1 cellular context compared by ENCODE assay signal in genomic region chr2:119423811-119424210, GRCh38.
TF ChIP-seq lines count a peak whose summit lies in the region.

No MANE protein-coding gene starts in this region.

TF ChIP-seq in HepG2, 621 proteins besides CTCF, POLR2A, EP300 and RAD21 (continued from another document):
- TF ChIP-seq ZBTB40 (IDR thresholded peaks at IDR 0.05) (no peak), ZBTB40 (CRISPR knock-in tag; IDR thresholded peaks at IDR 0.05) (no peak), CEBPG (CRISPR knock-in tag; IDR thresholded peaks at IDR 0.05) (0 out of 2 replicates have a peak, but pooled peaks have one; percentile 4), SOX5 (CRISPR knock-in tag; IDR thresholded peaks at IDR 0.05; ENCODE audit: borderline replicate concordance) (peak; percentile 77; the same call in 1 of the 2 replicates), SP5 (CRISPR knock-in tag; IDR thresholded peaks at IDR 0.05; ENCODE audit: borderline replicate concordance, low read depth) (0 out of 2 replicates have a peak, but pooled peaks have one; percentile 28), MIXL1 (CRISPR knock-in tag; IDR thresholded peaks at IDR 0.05) (0 out of 2 replicates have a peak, but pooled peaks have one; percentile 27), FOXA3 (CRISPR knock-in tag; IDR thresholded peaks at IDR 0.05) (peak; percentile 85), TEAD3 (CRISPR knock-in tag; optimal IDR thresholded peaks at IDR 0.05; ENCODE audit: borderline replicate concordance) (peak; percentile 51), ZFP36L1 (CRISPR knock-in tag; IDR thresholded peaks at IDR 0.05) (peak; percentile 33; the same call in 1 of the 2 replicates), GATAD2A (CRISPR knock-in tag; IDR thresholded peaks at IDR 0.05) (peak; percentile 67), ZBTB43 (CRISPR knock-in tag; conservative IDR thresholded peaks at IDR 0.05) (no peak), FOXK1 (CRISPR knock-in tag; IDR thresholded peaks at IDR 0.05; ENCODE audit: borderline replicate concordance, low read depth) (peak; percentile 32; the same call in 1 of the 2 replicates), MAFF (IDR thresholded peaks at IDR 0.05; ENCODE audit: low read depth, low read length) (no peak), IKZF1 (IDR thresholded peaks at IDR 0.05) (no peak), FOSL1 (CRISPR knock-in tag; IDR thresholded peaks at IDR 0.05; ENCODE audit: borderline replicate concordance) (no peak), HNRNPK (IDR thresholded peaks at IDR 0.05; ENCODE audit: low read depth, low read length, poor library complexity, severe bottlenecking) (no peak), ZNF512 (CRISPR knock-in tag; IDR thresholded peaks at IDR 0.05) (no peak), MED1 (CRISPR knock-in tag; IDR thresholded peaks at IDR 0.05) (peak; percentile 33), NCOA2 (CRISPR knock-in tag; IDR thresholded peaks at IDR 0.05) (peak; percentile 23; the same call in 1 of the 2 replicates), SIX1 (CRISPR knock-in tag; IDR thresholded peaks at IDR 0.05; ENCODE audit: borderline replicate concordance) (peak; percentile 65; the same call in 1 of the 2 replicates), STAG1 (CRISPR knock-in tag; IDR thresholded peaks at IDR 0.05) (peak; percentile 50), MLLT10 (CRISPR knock-in tag; IDR thresholded peaks at IDR 0.05) (no peak), ARID4A (CRISPR knock-in tag; IDR thresholded peaks at IDR 0.05; ENCODE audit: borderline replicate concordance) (no peak), AHDC1 (CRISPR knock-in tag; IDR thresholded peaks at IDR 0.05; ENCODE audit: borderline replicate concordance) (no peak; the same call in 1 of the 2 replicates), HMGXB4 (CRISPR knock-in tag; IDR thresholded peaks at IDR 0.05; ENCODE audit: borderline replicate concordance in 1 of 2, low read depth in 1 of 2) (0 out of 4 replicates have a peak, but pooled peaks of 1 of the 2 experiments have one; percentile 3), SOX13 (IDR thresholded peaks at IDR 0.05) (no peak), SOX13 (CRISPR knock-in tag; conservative IDR thresholded peaks at IDR 0.05 in 1 of 2, IDR thresholded peaks at IDR 0.05 in 1 of 2) (peak in 1 of 2 experiments; percentile 82; a peak in 2 of 4 replicates)
